ENCODE assay signal across 9 cellular contexts in the genomic region with DNA sequence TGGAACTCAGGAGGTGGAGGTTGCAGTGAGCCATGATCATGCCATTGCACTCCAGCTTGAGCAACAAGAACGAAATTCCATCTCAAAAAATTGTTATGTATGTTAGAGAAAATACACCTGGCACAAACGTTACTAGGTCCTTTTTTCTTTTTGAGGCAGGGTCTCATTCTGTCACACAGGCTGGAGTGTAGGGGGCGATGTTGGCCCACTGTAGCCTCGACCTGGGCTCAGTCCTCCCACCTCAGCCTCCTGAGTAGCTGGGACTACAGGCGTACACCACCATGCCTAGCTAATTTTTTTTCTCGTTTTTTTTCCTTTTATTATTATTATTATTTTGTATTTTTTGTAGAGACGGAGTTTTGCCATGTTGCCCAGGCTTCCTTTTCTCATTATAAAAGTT. TPM values are rescaled to one million over a fixed set of nuclear protein-coding genes. Genes with fewer than 3 reads are reported as not detected.
DNase-seq lines count a peak whose midpoint lies in the region; ATAC-seq, FAIRE-seq and TF ChIP-seq lines count a peak whose summit lies in the region.
"Had no signal": no experiment of that assay in that cellular context is flagged by ENCODE, and none has a peak within 500 bp of the region (broad histone marks: within the 10 kb centered on the region; RNA-seq: fewer than 3 reads in every experiment).

No MANE protein-coding gene starts in this region.

- no peaks in the 10 kb centered on the region for H3K9me3 Mint-ChIP-seq in neural progenitor cell

- no peak for ATAC-seq in esophagus mucosa

- H3K27me3 ChIP-seq in neural progenitor cell, result no peaks in the 10 kb centered on the region

- no peak overlapping the region for H3K4me2 ChIP-seq in neural progenitor cell

- H3K27ac ChIP-seq in neural progenitor cell, result no peak overlapping the region

- peaks cover 3% of the 10 kb centered on the region for H3K36me3 Mint-ChIP-seq in neural progenitor cell

- H3K27ac Mint-ChIP-seq in neural progenitor cell, result no peak overlapping the region

- peak; percentile 37; the same call in 1 of the 2 replicates for TF ChIP-seq CTCF in LNCAP (IDR thresholded peaks at IDR 0.05)
- peak; percentile 45 for TF ChIP-seq CTCF in neural progenitor cell (IDR thresholded peaks at IDR 0.05)

- H2AFZ ChIP-seq in neural progenitor cell (replicated peaks), result no peak overlapping the region

- peaks cover 15% of the 10 kb centered on the region for H3K4me1 Mint-ChIP-seq in neural progenitor cell

- H4K20me1 ChIP-seq in neural progenitor cell (ENCODE audit: low read depth), result no peaks in the 10 kb centered on the region

- peaks cover 8% of the 10 kb centered on the region for H3F3A ChIP-seq in neural progenitor cell (ENCODE audit: low read depth)

- no peak overlapping the region for H3K9ac ChIP-seq in neural progenitor cell

- H3K27me3 Mint-ChIP-seq in neural progenitor cell (ENCODE audit: insufficient read depth, low read depth), result peaks cover 7% of the 10 kb centered on the region

- TF ChIP-seq POLR2A in GM12891 (IDR thresholded peaks at IDR 0.05; ENCODE audit: low read depth, low read length), result no peak

- peaks cover 11% of the 10 kb centered on the region for H3K79me2 ChIP-seq in neural progenitor cell (ENCODE audit: low read depth)

- no peaks in the 10 kb centered on the region for H3K4me1 ChIP-seq in neural progenitor cell

- no peak for FAIRE-seq in GM12891 (lab: Jason Lieb, UNC)
- FAIRE-seq: endometrium had no signal

- H3K36me3 ChIP-seq in neural progenitor cell, result no peaks in the 10 kb centered on the region

- H3K4me3 ChIP-seq in neural progenitor cell, result no peak overlapping the region

- peak; percentile 11 for DNase-seq in NCI-H1694 (lab: John Stamatoyannopoulos, UW)
- DNase-seq in NCI-H1694 treated with DMSO at 0.1 percent for 48 hours (lab: John Stamatoyannopoulos, UW), result no peak
- DNase-seq in activated effector memory CD4-positive, alpha-beta T cell treated with Interleukin-2 at 50 U/mL for 16 hours, result peak; percentile 9
- DNase-seq in neural progenitor cell (ENCODE audit: low spot score), result peak; percentile 20
- no peak for DNase-seq in NOMO-1 (lab: John Stamatoyannopoulos, UW; ENCODE audit: unreplicated experiment in 2 of 2)
- DNase-seq in GM12891 (ENCODE audit: insufficient read length, low spot score), result no peak

- no peaks in the 10 kb centered on the region for H3K9me3 ChIP-seq in neural progenitor cell (ENCODE audit: low read depth)

- H3K4me3 Mint-ChIP-seq in neural progenitor cell, result no peak overlapping the region

TF ChIP-seq in GM12891, 5 proteins besides CTCF, POLR2A, EP300 and RAD21:
- TF ChIP-seq POLR2AphosphoS5 (IDR thresholded peaks at IDR 0.05; ENCODE audit: low read depth, low read length) (no peak), SPI1 (IDR thresholded peaks at IDR 0.05; ENCODE audit: low read depth, low read length) (no peak), POU2F2 (IDR thresholded peaks at IDR 0.05; ENCODE audit: low read depth, low read length) (no peak), PAX5 (IDR thresholded peaks at IDR 0.05; ENCODE audit: insufficient read depth, low read length, severe bottlenecking) (no peak), TAF1 (IDR thresholded peaks at IDR 0.05; ENCODE audit: low read depth, low read length) (no peak)

RNA-seq across cellular contexts. Expression of gene HAX1, which starts 4.4 kb away (rescaled TPM):
- total RNA-seq in neural progenitor cell (ENCODE audit: low replicate concordance) (57.9 and 65.9 TPM in 2 replicates), esophagus mucosa (86.6 TPM)
- 109 TPM for polyA plus RNA-seq in GM12891 (2012; ENCODE audit: low read depth, missing spikeins)

RNA-seq across cellular contexts. Expression of gene AQP10, which starts 44.1 kb away (rescaled TPM):
- total RNA-seq in neural progenitor cell (ENCODE audit: low replicate concordance), result not detected in 2 replicates
- not detected for total RNA-seq in esophagus mucosa
- polyA plus RNA-seq in GM12891 (2012; ENCODE audit: low read depth, missing spikeins), result not detected

RNA-seq across cellular contexts. Expression of gene ATP8B2, which starts 48.5 kb away (rescaled TPM):
- total RNA-seq in neural progenitor cell (ENCODE audit: low replicate concordance) (41.6 and 63.4 TPM in 2 replicates), esophagus mucosa (3.7 TPM)
- 4.4 TPM for polyA plus RNA-seq in GM12891 (2012; ENCODE audit: low read depth, missing spikeins)

RNA-seq across cellular contexts. Expression of gene UBAP2L, which starts 56.0 kb away (rescaled TPM):
- 135 and 148 TPM in 2 replicates for total RNA-seq in neural progenitor cell (ENCODE audit: low replicate concordance)
- 80.9 TPM for total RNA-seq in esophagus mucosa
- polyA plus RNA-seq in GM12891 (2012; ENCODE audit: low read depth, missing spikeins), result 86.1 TPM

Comparison
In these comparisons a context has a peak if more than half of its experiments do, and no peak if none do; other contexts are left out.
1. DNase-seq: peak in NCI-H1694 (single experiment), activated effector memory CD4-positive, alpha-beta T cell treated with Interleukin-2 at 50 U/mL for 16 hours (single experiment) and neural progenitor cell (single experiment); none in NCI-H1694 treated with DMSO at 0.1 percent for 48 hours (single experiment), NOMO-1 (0 of 2) and GM12891 (single experiment).